13 cellular contexts compared by ENCODE assay signal in the genomic region with DNA sequence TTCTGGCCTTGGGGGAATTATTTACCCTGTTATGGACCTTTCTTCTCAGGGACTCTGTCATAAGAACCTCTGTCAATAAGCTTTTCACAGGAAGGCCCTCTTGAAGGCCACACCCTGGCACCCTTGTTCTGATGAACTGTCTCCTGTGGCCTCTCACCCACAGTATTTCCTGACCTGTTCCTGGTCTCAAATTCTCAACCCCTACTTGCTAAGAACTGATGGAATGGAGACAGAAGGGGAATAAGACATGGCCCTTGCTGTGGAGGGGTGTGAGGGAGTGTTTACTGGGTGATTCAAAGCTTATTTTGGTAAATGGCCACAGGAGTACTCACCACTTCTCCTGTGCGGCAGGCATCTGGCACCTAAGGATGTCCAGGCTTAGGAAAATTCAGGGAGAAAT.
A peak's percentile ranks its signal among the peaks of the same experiment; 100 is the strongest.
DNase-seq lines count a peak whose midpoint lies in the region; ATAC-seq and TF ChIP-seq lines count a peak whose summit lies in the region.
"Had no signal": no experiment of that assay in that cellular context is flagged by ENCODE, and none has a peak within 500 bp of the region (broad histone marks: within the 10 kb centered on the region; RNA-seq: fewer than 3 reads in every experiment).

No MANE protein-coding gene starts in this region.

- no peaks in the 10 kb centered on the region for H4K20me1 ChIP-seq in MM.1S (ENCODE audit: insufficient read depth, low read length)

- no peaks in the 10 kb centered on the region for H3K27me3 Mint-ChIP-seq in activated naive CD4-positive, alpha-beta T cell treated with anti-CD3 and anti-CD28 coated beads, Interleukin-2, amount 50 U/mL, for 24 hours
- no peaks in the 10 kb centered on the region for H3K27me3 Mint-ChIP-seq in natural killer cell (ENCODE audit: low read depth in 2 of 2)
- H3K27me3 Mint-ChIP-seq: dendritic cell treated with granulocyte-macrophage colony-stimulating factor and Interleukin-4, amounts not matched to agents 40 ng/mL and 50 ng/mL, for 4 days had no signal

- H3K79me2 ChIP-seq in MM.1S (ENCODE audit: low read length): no peaks in the 10 kb centered on the region
- no peaks in the 10 kb centered on the region for H3K79me2 ChIP-seq in mesendoderm (ENCODE audit: control insufficient read depth, insufficient read depth, low read length)

- no peak overlapping the region for H4K8ac ChIP-seq in mesendoderm (ENCODE audit: low read depth, low read length)

- no peaks in the 10 kb centered on the region for H3K79me1 ChIP-seq in mesendoderm (ENCODE audit: low read length)

- WGBS in right lobe of liver (ENCODE audit: insufficient coverage, low coverage, low lambda C conversion rate, missing lambda C conversion rate): no CpG with 5 or more reads among the region's 1 CpG
- no CpG with 5 or more reads among the region's 1 CpG for WGBS in mesendoderm (ENCODE audit: extremely low coverage, insufficient coverage, low lambda C conversion rate)

- H4K5ac ChIP-seq in mesendoderm (ENCODE audit: low read length): no peak overlapping the region

- no peak overlapping the region for H3K9ac ChIP-seq in MM.1S (ENCODE audit: low read length)
- H3K9ac ChIP-seq in mesendoderm (ENCODE audit: low read length): no peak overlapping the region

- no peak overlapping the region for H3K56ac ChIP-seq in mesendoderm (ENCODE audit: low read length)

- H3K27ac ChIP-seq in MM.1S (ENCODE audit: low read length): peak overlapping the region; percentile 24; the same call in 1 of the 2 replicates
- H3K27ac ChIP-seq in right lobe of liver: no peak overlapping the region
- H3K27ac ChIP-seq in mesendoderm (ENCODE audit: low read depth, low read length): no peak overlapping the region

- H2AFZ ChIP-seq in MM.1S (ENCODE audit: low read length): peak overlapping the region; percentile 14; the same call in 1 of the 2 replicates

- H3K27me3 ChIP-seq in MM.1S (replicated peaks; ENCODE audit: insufficient read depth, low read length) (no peaks in the 10 kb centered on the region), right lobe of liver (no peaks in the 10 kb centered on the region), mesendoderm (ENCODE audit: insufficient read depth, low read length, poor library complexity) (no peaks in the 10 kb centered on the region)

- peaks cover 18% of the 10 kb centered on the region for H3K4me1 ChIP-seq in MM.1S (ENCODE audit: low read length)
- no peaks in the 10 kb centered on the region for H3K4me1 ChIP-seq in right lobe of liver
- H3K4me1 ChIP-seq in mesendoderm (ENCODE audit: control insufficient read depth, low read depth, low read length): no peaks in the 10 kb centered on the region

- peak; percentile 71 to 78 (median 75) for ATAC-seq in natural killer cell
- no peak for ATAC-seq in right lobe of liver
- ATAC-seq: PC-3, WTC11 had no signal

- peaks cover 100% of the 10 kb centered on the region for H3K4me1 Mint-ChIP-seq in activated naive CD4-positive, alpha-beta T cell treated with anti-CD3 and anti-CD28 coated beads, Interleukin-2, amount 50 U/mL, for 24 hours
- peaks cover 70 to 73% of the 10 kb centered on the region in 2 donors for H3K4me1 Mint-ChIP-seq in natural killer cell
- H3K4me1 Mint-ChIP-seq: WTC11 had no signal

- peak overlapping the region; percentile 98 for H3K27ac Mint-ChIP-seq in activated naive CD4-positive, alpha-beta T cell treated with anti-CD3 and anti-CD28 coated beads, Interleukin-2, amount 50 U/mL, for 24 hours
- peak overlapping the region; percentile 86 to 87 for H3K27ac Mint-ChIP-seq in natural killer cell
- H3K27ac Mint-ChIP-seq: dendritic cell treated with granulocyte-macrophage colony-stimulating factor and Interleukin-4, amounts not matched to agents 40 ng/mL and 50 ng/mL, for 4 days; WTC11 had no signal

- intact Hi-C loops in natural killer cell (cut with micrococcal nuclease): no loop called here
- intact Hi-C loops in right lobe of liver (cut with DNase I): no loop called here

- H2AK5ac ChIP-seq in mesendoderm (ENCODE audit: low read length): no peak overlapping the region

- no peaks in the 10 kb centered on the region for H3K36me3 Mint-ChIP-seq in activated naive CD4-positive, alpha-beta T cell treated with anti-CD3 and anti-CD28 coated beads, Interleukin-2, amount 50 U/mL, for 24 hours
- H3K36me3 Mint-ChIP-seq in natural killer cell: peaks cover 8% of the 10 kb centered on the region
- H3K36me3 Mint-ChIP-seq: WTC11 had no signal

- no peaks in the 10 kb centered on the region for H3F3A ChIP-seq in MM.1S (ENCODE audit: insufficient read depth, low read length)

- peak; percentile 52 for DNase-seq in NCI-H345 (lab: John Stamatoyannopoulos, UW)
- no peak for DNase-seq in NCI-H345 treated with DMSO at 0.1 percent for 48 hours (lab: John Stamatoyannopoulos, UW; ENCODE audit: unreplicated experiment)
- no peak for DNase-seq in MM.1S
- no peak for DNase-seq in natural killer cell
- no peak for DNase-seq in NCI-H187 (lab: John Stamatoyannopoulos, UW)
- no peak for DNase-seq in right lobe of liver
- DNase-seq in mesendoderm: no peak
- DNase-seq: NCI-H2171, PC-3, substantia nigra had no signal

- H3K4me3 Mint-ChIP-seq in activated naive CD4-positive, alpha-beta T cell treated with anti-CD3 and anti-CD28 coated beads, Interleukin-2, amount 50 U/mL, for 24 hours: peak overlapping the region; percentile 81
- peak overlapping the region; percentile 74 for H3K4me3 Mint-ChIP-seq in natural killer cell
- H3K4me3 Mint-ChIP-seq: dendritic cell treated with granulocyte-macrophage colony-stimulating factor and Interleukin-4, amounts not matched to agents 40 ng/mL and 50 ng/mL, for 4 days; WTC11 had no signal

- H3K36me3 ChIP-seq in MM.1S (replicated peaks; ENCODE audit: insufficient read depth, low read length) (no peaks in the 10 kb centered on the region), right lobe of liver (no peaks in the 10 kb centered on the region), mesendoderm (ENCODE audit: control insufficient read depth, insufficient read depth, low read length) (no peaks in the 10 kb centered on the region)

- H3K4ac ChIP-seq in mesendoderm (ENCODE audit: low read depth, low read length): no peak overlapping the region

- no peak for TF ChIP-seq CTCF in MM.1S (IDR thresholded peaks at IDR 0.05; ENCODE audit: low read length)
- no peak for TF ChIP-seq CTCF in natural killer cell (IDR thresholded peaks at IDR 0.05)
- no peak for TF ChIP-seq CTCF in right lobe of liver (IDR thresholded peaks at IDR 0.05)

- H2BK120ac ChIP-seq in mesendoderm (ENCODE audit: low read depth, low read length): no peak overlapping the region

- no peak overlapping the region for H2BK15ac ChIP-seq in mesendoderm (replicated peaks; ENCODE audit: low read depth)

- H3K4me2 ChIP-seq in MM.1S (ENCODE audit: low read depth, low read length): peak overlapping the region; percentile 39; the same call in 1 of the 2 replicates
- H3K4me2 ChIP-seq in mesendoderm (ENCODE audit: low read length): no peak overlapping the region

- no peak overlapping the region for H3K18ac ChIP-seq in mesendoderm (ENCODE audit: low read length)

- H2BK5ac ChIP-seq in mesendoderm (ENCODE audit: low read length): no peak overlapping the region

- H3K23ac ChIP-seq in mesendoderm (ENCODE audit: low read length): no peak overlapping the region

- no peak for TF ChIP-seq POLR2A in right lobe of liver (IDR thresholded peaks at IDR 0.05)

- no peaks in the 10 kb centered on the region for H3K9me2 ChIP-seq in MM.1S (replicated peaks; ENCODE audit: insufficient read depth, low read length)

- H3K4me3 ChIP-seq in MM.1S (ENCODE audit: low read length): no peak overlapping the region
- H3K4me3 ChIP-seq in right lobe of liver: no peak overlapping the region
- H3K4me3 ChIP-seq in mesendoderm (ENCODE audit: low read length): no peak overlapping the region

- H3K9me3 Mint-ChIP-seq in activated naive CD4-positive, alpha-beta T cell treated with anti-CD3 and anti-CD28 coated beads, Interleukin-2, amount 50 U/mL, for 24 hours: peaks cover under 1% of the 10 kb centered on the region
- peaks cover 0 to 2% of the 10 kb centered on the region in 2 donors for H3K9me3 Mint-ChIP-seq in natural killer cell
- H3K9me3 Mint-ChIP-seq: dendritic cell treated with granulocyte-macrophage colony-stimulating factor and Interleukin-4, amounts not matched to agents 40 ng/mL and 50 ng/mL, for 4 days; WTC11 had no signal

- H3K9me3 ChIP-seq in MM.1S (replicated peaks; ENCODE audit: insufficient read depth, low read length): no peaks in the 10 kb centered on the region
- no peaks in the 10 kb centered on the region for H3K9me3 ChIP-seq in right lobe of liver

Comparison
In these comparisons a context has a peak if more than half of its experiments do, and no peak if none do; other contexts are left out.
1. ATAC-seq: peak in natural killer cell (3 of 3); none in right lobe of liver (0 of 4).